8 cellular contexts compared by ENCODE assay signal in the genomic region with DNA sequence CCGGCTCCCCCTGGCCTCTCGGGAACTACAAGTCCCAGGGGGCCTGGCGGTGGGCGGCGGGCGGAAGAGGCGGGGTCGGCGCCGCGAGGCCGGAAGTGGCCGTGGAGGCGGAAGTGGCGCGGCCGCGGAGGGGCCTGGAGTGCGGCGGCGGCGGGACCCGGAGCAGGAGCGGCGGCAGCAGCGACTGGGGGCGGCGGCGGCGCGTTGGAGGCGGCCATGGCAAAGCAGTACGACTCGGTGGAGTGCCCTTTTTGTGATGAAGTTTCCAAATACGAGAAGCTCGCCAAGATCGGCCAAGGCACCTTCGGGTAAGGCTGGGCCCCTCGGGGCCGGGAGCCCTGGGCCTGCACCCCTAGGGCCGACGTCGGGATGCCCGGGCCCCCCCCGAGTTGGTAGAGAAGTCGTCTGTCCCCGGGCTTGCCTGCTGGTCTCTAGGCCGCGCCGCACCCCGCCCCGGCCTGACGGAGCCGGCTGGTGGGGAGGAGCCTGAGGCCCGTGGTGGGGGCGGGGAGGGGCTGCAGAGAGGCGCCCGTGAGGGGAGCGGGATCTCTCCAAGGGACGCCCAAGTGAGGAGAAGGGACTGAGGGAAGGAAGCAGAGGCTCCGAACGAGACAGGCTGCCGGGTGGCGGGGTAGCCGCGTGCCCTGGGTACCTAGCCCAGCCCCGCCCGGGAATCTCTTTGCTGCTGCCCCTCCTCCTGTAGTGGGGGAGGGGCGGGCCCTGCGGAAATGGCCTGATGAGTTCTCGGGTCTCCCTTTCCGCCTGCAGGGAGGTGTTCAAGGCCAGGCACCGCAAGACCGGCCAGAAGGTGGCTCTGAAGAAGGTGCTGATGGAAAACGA. TPM values are rescaled to one million over a fixed set of nuclear protein-coding genes. Genes with fewer than 3 reads are reported as not detected.
A peak's percentile ranks its signal among the peaks of the same experiment; 100 is the strongest.
DNase-seq lines count a peak whose midpoint lies in the region; ATAC-seq and TF ChIP-seq lines count a peak whose summit lies in the region.

A gene (plus strand): TSS at position 102 of the 840 bp plus-strand sequence. CDS start 115 bp downstream, at position 217.

- peak; percentile 23 to 92 (median 82) for DNase-seq in C1 segment of cervical spinal cord (lab: John Stamatoyannopoulos, UW)
- DNase-seq in NCI-H82 treated with DMSO at 0.1 percent for 48 hours (lab: John Stamatoyannopoulos, UW; ENCODE audit: unreplicated experiment): peak; percentile 57
- peak; percentile 95 for DNase-seq in activated CD8-positive, alpha-beta T cell treated with anti-CD3 and anti-CD28 coated beads for 36 hours
- DNase-seq in lung (ENCODE audit: low spot score): peak; percentile 87
- peak; percentile 86 to 90 (median 87) for DNase-seq in stimulated activated CD4-positive, alpha-beta T cell treated with anti-CD3 and anti-CD28 coated beads, TNF-alpha, amount 100 ng/mL, for 4 hours (ENCODE audit: low read depth in 3 of 3)

- H3K27me3 ChIP-seq in ectodermal cell (ENCODE audit: control insufficient read depth, insufficient read depth, low read length, poor library complexity, severe bottlenecking): no peaks in the 10 kb centered on the region
- no peaks in the 10 kb centered on the region for H3K27me3 ChIP-seq in lung (ENCODE audit: control insufficient read depth, insufficient read depth)

- no peaks in the 10 kb centered on the region for H3K9me3 Mint-ChIP-seq in activated CD8-positive, alpha-beta T cell treated with anti-CD3 and anti-CD28 coated beads for 36 hours

- H3K9me3 ChIP-seq in ectodermal cell (ENCODE audit: control insufficient read depth, low read length): no peaks in the 10 kb centered on the region
- no peaks in the 10 kb centered on the region for H3K9me3 ChIP-seq in lung (ENCODE audit: control insufficient read depth in 2 of 2, insufficient read depth in 1 of 2, low read length in 1 of 2)

- TF ChIP-seq CTCF in activated CD8-positive, alpha-beta T cell treated with anti-CD3 and anti-CD28 coated beads for 36 hours (IDR thresholded peaks at IDR 0.05): no peak
- TF ChIP-seq CTCF in lung (IDR thresholded peaks at IDR 0.05; ENCODE audit: control extremely low read depth, extremely low read depth): no peak

- no peaks in the 10 kb centered on the region for H3K27me3 Mint-ChIP-seq in activated CD8-positive, alpha-beta T cell treated with anti-CD3 and anti-CD28 coated beads for 36 hours

- CTCF ChIA-PET in activated CD8-positive, alpha-beta T cell treated with anti-CD3 and anti-CD28 coated beads for 36 hours (lab: Charles Lee): interaction anchor here (0.8 to 10.7 kb wide), 11 partner anchors 17 to 196 kb away, joined by 3 to 144 read pairs (median 6); a partner anchor contains a TSS

- intact Hi-C loops in activated CD8-positive, alpha-beta T cell treated with anti-CD3 and anti-CD28 coated beads for 36 hours (cut with micrococcal nuclease): no loop called here

- POLR2A ChIA-PET in activated CD8-positive, alpha-beta T cell treated with anti-CD3 and anti-CD28 coated beads for 36 hours (lab: Charles Lee): interaction anchor here (0.6 to 8.1 kb wide), 19 partner anchors 8 to 1465 kb away, joined by 3 to 56 read pairs (median 4); a partner anchor contains a TSS

- H3K4me3 Mint-ChIP-seq in activated CD8-positive, alpha-beta T cell treated with anti-CD3 and anti-CD28 coated beads for 36 hours: peak within 1 kb of the TSS; percentile 97

- peak within 1 kb of the TSS; percentile 95 for H3K27ac Mint-ChIP-seq in activated CD8-positive, alpha-beta T cell treated with anti-CD3 and anti-CD28 coated beads for 36 hours

- H3K4me1 ChIP-seq in ectodermal cell (ENCODE audit: control insufficient read depth, insufficient read depth, low read length) (peaks cover 7% of the 10 kb centered on the region), lung (ENCODE audit: control insufficient read depth in 2 of 2, insufficient read depth in 2 of 2, low read length in 2 of 2) (peaks cover 0 to 10% of the 10 kb centered on the region in 2 donors)

- peak within 1 kb of the TSS; percentile 68 for H3K27ac ChIP-seq in ectodermal cell (ENCODE audit: insufficient read depth, low read depth, low read length, poor library complexity, severe bottlenecking)
- peak within 1 kb of the TSS; percentile 96 for H3K27ac ChIP-seq in lung (ENCODE audit: low read depth in 1 of 2, low read length in 1 of 2)

- peaks cover 43% of the 10 kb centered on the region for H3K36me3 Mint-ChIP-seq in activated CD8-positive, alpha-beta T cell treated with anti-CD3 and anti-CD28 coated beads for 36 hours (ENCODE audit: low read depth)

- H3K4me3 ChIP-seq in ectodermal cell (ENCODE audit: insufficient read depth, low read depth, low read length): peak within 1 kb of the TSS; percentile 97
- H3K4me3 ChIP-seq in lung: peak within 1 kb of the TSS; percentile 88

- peaks cover 39% of the 10 kb centered on the region for H3K36me3 ChIP-seq in ectodermal cell (ENCODE audit: control insufficient read depth, insufficient read depth, low read length)
- peaks cover 14 to 38% of the 10 kb centered on the region in 2 donors for H3K36me3 ChIP-seq in lung (ENCODE audit: control insufficient read depth in 2 of 2, insufficient read depth in 2 of 2, low read length in 2 of 2)

- peak; percentile 56 for ATAC-seq in GM19372 (IDR thresholded peaks at IDR 0.05; ENCODE audit: low read depth, unreplicated experiment)
- peak; percentile 46 for ATAC-seq in HG03558 (IDR thresholded peaks at IDR 0.05; ENCODE audit: extremely low read depth, unreplicated experiment)
- ATAC-seq in activated CD8-positive, alpha-beta T cell treated with anti-CD3 and anti-CD28 coated beads for 36 hours: peak; percentile 64
- ATAC-seq in lung (ENCODE audit: insufficient read depth, low FRiP score): peak; percentile 84

- WGBS in ectodermal cell, 2 experiments: 0 to 1% methylated on average over 75 of the region's 75 CpGs
- WGBS in lung, 2 donors: 1% methylated on average over 64 to 75 of the region's 75 CpGs

- peaks cover 72% of the 10 kb centered on the region for H3K4me1 Mint-ChIP-seq in activated CD8-positive, alpha-beta T cell treated with anti-CD3 and anti-CD28 coated beads for 36 hours (ENCODE audit: low read depth)

RNA-seq across cellular contexts. Expression of the gene that starts here (rescaled TPM):
- total RNA-seq in activated CD8-positive, alpha-beta T cell treated with anti-CD3 and anti-CD28 coated beads for 36 hours: 10 to 100 TPM; 86.2 to 91.6 TPM
- 55.8 TPM for polyA plus RNA-seq in ectodermal cell (2013, experiment 1 of 4)
- 73.2 TPM for polyA plus RNA-seq in ectodermal cell (2013, experiment 2 of 4)
- polyA plus RNA-seq in ectodermal cell (2013, experiment 3 of 4): 57.8 TPM
- polyA plus RNA-seq in ectodermal cell (2013, experiment 4 of 4): 57.8 TPM
- total RNA-seq in lung: 10 to 100 TPM; 54.9 to 97.9 TPM
- 10 to 100 TPM; 53.9 to 55.9 TPM for polyA plus RNA-seq in lung

Comparison
In these comparisons a context has a peak if more than half of its experiments do, and no peak if none do; other contexts are left out.
1. Peak in every context shown above with its lines: DNase-seq, ATAC-seq, H3K4me3 ChIP-seq and H3K27ac ChIP-seq.